In genomic region chr3:186440850-186441249, GRCh38 we compare ENCODE assay signal across 28 cellular contexts.
"Had no signal": no experiment of that assay in that cellular context is flagged by ENCODE, and none has a peak within 500 bp of the region (broad histone marks: within the 10 kb centered on the region; RNA-seq: fewer than 3 reads in every experiment).

No MANE protein-coding gene starts in this region.

- H3K9me3 Mint-ChIP-seq: activated B cell treated with CpG ODN at 0.5 μM for 24 hours; activated naive CD4-positive, alpha-beta T cell treated with anti-CD3 and anti-CD28 coated beads, Interleukin-2, amount 50 U/mL, for 72 hours; activated T-cell treated with anti-CD3 and anti-CD28 coated beads, Interleukin-2, amount 50 U/mL, for 72 hours; effector memory CD8-positive, alpha-beta T cell; nephron; T-helper 2 cell treated with Interferon-gamma antibody and Interleukin-4, amounts not matched to agents 5 μg/mL and 100 μg/mL, for 36 hours had no signal

- H3K27ac ChIP-seq: colonic mucosa, gastroesophageal sphincter, lower lobe of right lung, spleen, suprapubic skin, tibial artery, upper lobe of right lung had no signal

- ATAC-seq: activated CD8-positive, alpha-beta memory T cell treated with anti-CD3 and anti-CD28 coated beads, Interleukin-2, amount 10 ng/mL, durations not matched to agents 7 days and 5 days; activated CD8-positive, alpha-beta T cell treated with anti-CD3 and anti-CD28 coated beads, Interleukin-2, amount 10 ng/mL, durations not matched to agents 7 days and 5 days; activated naive CD4-positive, alpha-beta T cell treated with anti-CD3 and anti-CD28 coated beads, Interleukin-2, amount 50 U/mL, for 72 hours; activated T-cell treated with anti-CD3 and anti-CD28 coated beads, Interleukin-2, amount 50 U/mL, for 72 hours; effector memory CD8-positive, alpha-beta T cell; gastroesophageal sphincter; lower lobe of right lung; mucosa of descending colon; upper lobe of right lung had no signal

- H3K9me3 ChIP-seq: colonic mucosa, gastroesophageal sphincter, lower lobe of right lung, mucosa of descending colon, spleen, suprapubic skin, tibial artery, upper lobe of right lung had no signal

- H3K27me3 ChIP-seq: colonic mucosa, gastroesophageal sphincter, spleen, suprapubic skin, tibial artery, upper lobe of right lung had no signal

- H3K27ac Mint-ChIP-seq: activated B cell treated with CpG ODN at 0.5 μM for 24 hours; activated CD8-positive, alpha-beta memory T cell treated with anti-CD3 and anti-CD28 coated beads, Interleukin-2, amount 10 ng/mL, durations not matched to agents 7 days and 5 days; activated CD8-positive, alpha-beta T cell treated with anti-CD3 and anti-CD28 coated beads, Interleukin-2, amount 10 ng/mL, durations not matched to agents 7 days and 5 days; activated naive CD4-positive, alpha-beta T cell treated with anti-CD3 and anti-CD28 coated beads, Interleukin-2, amount 50 U/mL, for 72 hours; activated T-cell treated with anti-CD3 and anti-CD28 coated beads, Interleukin-2, amount 50 U/mL, for 72 hours; effector memory CD8-positive, alpha-beta T cell; nephron; progenitor cell of endocrine pancreas; T-helper 2 cell treated with Interferon-gamma antibody and Interleukin-4, amounts not matched to agents 5 μg/mL and 100 μg/mL, for 36 hours had no signal

- H3K4me1 ChIP-seq: colonic mucosa, gastroesophageal sphincter, lower lobe of right lung, spleen, suprapubic skin, tibial artery, upper lobe of right lung had no signal

- H3K4me3 ChIP-seq: colonic mucosa, gastroesophageal sphincter, lower lobe of right lung, mucosa of descending colon, spleen, suprapubic skin, tibial artery, upper lobe of right lung had no signal

- H3K27me3 Mint-ChIP-seq: activated B cell treated with CpG ODN at 0.5 μM for 24 hours, progenitor cell of endocrine pancreas had no signal

- H3K36me3 Mint-ChIP-seq: activated CD8-positive, alpha-beta memory T cell treated with anti-CD3 and anti-CD28 coated beads, Interleukin-2, amount 10 ng/mL, durations not matched to agents 7 days and 5 days; activated naive CD4-positive, alpha-beta T cell treated with anti-CD3 and anti-CD28 coated beads, Interleukin-2, amount 50 U/mL, for 72 hours had no signal

- DNase-seq: activated B cell treated with CpG ODN at 0.5 μM for 24 hours; activated CD4-positive, alpha-beta T cell treated with anti-CD3 and anti-CD28 coated beads, Interleukin-2, amount 50 U/mL, for 1 hour; activated CD8-positive, alpha-beta memory T cell treated with anti-CD3 and anti-CD28 coated beads, Interleukin-2, amount 10 ng/mL, durations not matched to agents 7 days and 5 days; activated CD8-positive, alpha-beta T cell treated with anti-CD3 and anti-CD28 coated beads, Interleukin-2, amount 10 ng/mL, durations not matched to agents 7 days and 5 days; activated naive CD4-positive, alpha-beta T cell; activated T-cell treated with anti-CD3 and anti-CD28 coated beads for 4 hours; activated T-cell treated with anti-CD3 and anti-CD28 coated beads, Interleukin-2, amount 50 U/mL, for 72 hours; anterior cingulate cortex; cerebellar nuclear complex; colonic mucosa; effector memory CD8-positive, alpha-beta T cell; erythroblast; head of caudate nucleus; lower lobe of right lung; mesendoderm; mucosa of descending colon; retina; spleen; stimulated activated naive CD4-positive, alpha-beta T cell; T-helper 1 cell; tibial artery; upper lobe of right lung had no signal

- H3K4me3 Mint-ChIP-seq: activated B cell treated with CpG ODN at 0.5 μM for 24 hours; activated CD8-positive, alpha-beta memory T cell treated with anti-CD3 and anti-CD28 coated beads, Interleukin-2, amount 10 ng/mL, durations not matched to agents 7 days and 5 days; activated CD8-positive, alpha-beta T cell treated with anti-CD3 and anti-CD28 coated beads, Interleukin-2, amount 10 ng/mL, durations not matched to agents 7 days and 5 days; activated T-cell treated with anti-CD3 and anti-CD28 coated beads, Interleukin-2, amount 50 U/mL, for 72 hours; effector memory CD8-positive, alpha-beta T cell; nephron; T-helper 2 cell treated with Interferon-gamma antibody and Interleukin-4, amounts not matched to agents 5 μg/mL and 100 μg/mL, for 36 hours had no signal

- H3K4me1 Mint-ChIP-seq: activated B cell treated with CpG ODN at 0.5 μM for 24 hours; activated CD8-positive, alpha-beta memory T cell treated with anti-CD3 and anti-CD28 coated beads, Interleukin-2, amount 10 ng/mL, durations not matched to agents 7 days and 5 days; nephron had no signal
